2 cellular contexts compared by ENCODE assay signal in the genomic region with DNA sequence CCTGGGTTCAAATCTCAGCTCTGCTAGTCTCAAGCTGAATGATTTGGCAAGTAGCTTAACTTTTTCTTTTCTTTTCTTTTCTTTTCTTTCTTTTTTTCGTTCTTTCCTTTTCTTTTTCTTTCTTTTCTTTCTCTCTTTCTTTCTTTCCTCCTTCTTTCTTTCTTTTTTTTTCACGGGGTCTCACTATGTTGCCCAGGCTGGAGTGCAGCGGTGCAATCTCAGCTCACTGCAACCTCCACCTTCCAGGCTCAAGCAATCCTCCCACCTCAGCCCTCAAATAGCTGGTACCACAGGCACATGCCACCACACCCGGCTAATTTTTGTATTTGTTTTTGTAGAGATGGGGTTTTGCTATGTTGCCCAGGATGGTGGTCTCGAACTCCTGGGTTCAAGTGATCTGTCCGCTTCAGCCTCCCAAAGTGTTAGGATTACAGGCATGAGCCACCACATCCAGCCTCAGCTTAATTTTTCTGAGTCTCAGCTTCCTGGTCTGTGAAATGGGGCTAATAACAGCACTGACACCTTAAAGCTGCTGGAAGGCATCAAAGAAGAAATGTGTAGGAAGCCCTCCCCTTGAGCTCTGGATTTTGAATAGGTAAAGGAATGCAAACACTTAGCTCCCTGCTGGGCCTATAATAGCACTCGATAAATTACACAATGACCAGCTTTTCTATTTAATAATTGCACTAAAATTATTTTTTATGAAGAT.
TF ChIP-seq lines count a peak whose summit lies in the region.

No MANE protein-coding gene starts in this region.

TF ChIP-seq in HEK293, 187 proteins besides CTCF, POLR2A, EP300 and RAD21:
- peak; percentile 55; the same call in 1 of the 2 replicates for TF ChIP-seq ZNF366 (tag by site-specific recombination; conservative IDR thresholded peaks at IDR 0.05)
- TF ChIP-seq, protein P1, sequence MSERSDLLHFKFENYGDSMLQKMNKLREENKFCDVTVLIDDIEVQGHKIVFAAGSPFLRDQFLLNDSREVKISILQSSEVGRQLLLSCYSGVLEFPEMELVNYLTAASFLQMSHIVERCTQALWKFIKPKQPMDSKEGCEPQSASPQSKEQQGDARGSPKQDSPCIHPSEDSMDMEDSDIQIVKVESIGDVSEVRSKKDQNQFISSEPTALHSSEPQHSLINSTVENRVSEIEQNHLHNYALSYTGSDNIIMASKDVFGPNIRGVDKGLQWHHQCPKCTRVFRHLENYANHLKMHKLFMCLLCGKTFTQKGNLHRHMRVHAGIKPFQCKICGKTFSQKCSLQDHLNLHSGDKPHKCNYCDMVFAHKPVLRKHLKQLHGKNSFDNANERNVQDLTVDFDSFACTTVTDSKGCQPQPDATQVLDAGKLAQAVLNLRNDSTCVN (tag by site-specific recombination; optimal IDR thresholded peaks at IDR 0.05) = no peak
- peak; percentile 87 for TF ChIP-seq ZNF121 (tag by site-specific recombination; IDR thresholded peaks at IDR 0.05)

TF ChIP-seq in H1, 55 proteins besides CTCF, POLR2A, EP300 and RAD21:
- TF ChIP-seq HDAC2 (IDR thresholded peaks at IDR 0.05; ENCODE audit: borderline replicate concordance in 1 of 2, low read depth in 2 of 2, low read length in 2 of 2) (peak in 1 of 2 experiments; percentile 98; a peak in 2 of 4 replicates), KDM5A (IDR thresholded peaks at IDR 0.05; ENCODE audit: low read length) (no peak), NANOG (IDR thresholded peaks at IDR 0.05; ENCODE audit: insufficient read depth, low read depth, low read length, poor library complexity, severe bottlenecking) (peak; percentile 91), KDM1A (IDR thresholded peaks at IDR 0.05; ENCODE audit: borderline replicate concordance, low read length) (peak; percentile 98)
- TF ChIP-seq, protein P2, sequence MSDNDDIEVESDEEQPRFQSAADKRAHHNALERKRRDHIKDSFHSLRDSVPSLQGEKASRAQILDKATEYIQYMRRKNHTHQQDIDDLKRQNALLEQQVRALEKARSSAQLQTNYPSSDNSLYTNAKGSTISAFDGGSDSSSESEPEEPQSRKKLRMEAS (IDR thresholded peaks at IDR 0.05) = peak; percentile 12; the same call in 1 of the 2 replicates
TF ChIP-seq in H1: peak in this region for 4.
